ENCODE assay signal across 27 cellular contexts in genomic region chr6:3855866-3856265, GRCh38.
"Had no signal": no experiment of that assay in that cellular context is flagged by ENCODE, and none has a peak within 500 bp of the region (broad histone marks: within the 10 kb centered on the region; RNA-seq: fewer than 3 reads in every experiment).

No MANE protein-coding gene starts in this region.

- H3K36me3 Mint-ChIP-seq: type B pancreatic cell had no signal

- H3K27ac ChIP-seq: stomach, suprapubic skin, testis, tibial artery, tibial nerve, transverse colon, upper lobe of left lung, upper lobe of right lung, uterus, vagina had no signal

- H3K36me3 ChIP-seq: stomach, suprapubic skin, thyroid gland, tibial nerve, transverse colon, upper lobe of left lung, upper lobe of right lung, uterus, vagina had no signal

- H3K27me3 ChIP-seq: stomach, suprapubic skin, testis, thyroid gland, tibial artery, tibial nerve, transverse colon, upper lobe of left lung, upper lobe of right lung, uterus, vagina had no signal

- H3K4me3 ChIP-seq: stomach, suprapubic skin, testis, thyroid gland, tibial artery, tibial nerve, transverse colon, upper lobe of left lung, upper lobe of right lung, uterus, vagina had no signal

- H3K4me3 Mint-ChIP-seq: stimulated activated effector memory CD8-positive, alpha-beta T cell treated with anti-CD3 and anti-CD28 coated beads, Interleukin-12 subunit alpha, Interleukin-12 subunit beta, amount 100 ng/mL, for 72 hours; stimulated activated memory B cell treated with anti-CD40 and anti-IgM and Interleukin-4, amounts not matched to agents 10 μg/mL and 1 μg/mL and 100 μg/mL, for 72 hours; stimulated activated naive B cell treated with anti-CD40 and anti-IgM and Interleukin-4, amounts not matched to agents 10 μg/mL and 1 μg/mL and 100 μg/mL, for 72 hours; stimulated activated naive CD8-positive, alpha-beta T cell treated with anti-CD3 and anti-CD28 coated beads, Interleukin-15, amount 100 ng/mL, for 72 hours; stimulated activated naive CD8-positive, alpha-beta T cell treated with anti-CD3 and anti-CD28 coated beads, Interleukin-15, Interleukin-2, amounts not matched to agents 100 ng/mL and 50 ng/mL, for 24 hours; type B pancreatic cell had no signal

- H3K27me3 Mint-ChIP-seq: type B pancreatic cell had no signal

- ATAC-seq: stimulated activated effector memory CD8-positive, alpha-beta T cell treated with anti-CD3 and anti-CD28 coated beads, Interleukin-12 subunit alpha, Interleukin-12 subunit beta, amount 100 ng/mL, for 72 hours; stimulated activated memory B cell treated with anti-CD40 and anti-IgM and Interleukin-4, amounts not matched to agents 10 μg/mL and 1 μg/mL and 100 μg/mL, for 72 hours; stimulated activated naive B cell treated with anti-CD40 and anti-IgM and Interleukin-4, amounts not matched to agents 10 μg/mL and 1 μg/mL and 100 μg/mL, for 72 hours; stimulated activated naive CD8-positive, alpha-beta T cell treated with anti-CD3 and anti-CD28 coated beads, Interleukin-15, amount 100 ng/mL, for 72 hours; stimulated activated naive CD8-positive, alpha-beta T cell treated with anti-CD3 and anti-CD28 coated beads, Interleukin-15, Interleukin-2, amounts not matched to agents 100 U/mL and 50 U/mL, for 24 hours; upper lobe of right lung had no signal

- H3K9me3 ChIP-seq: stomach, suprapubic skin, testis, thyroid gland, transverse colon, upper lobe of left lung, upper lobe of right lung, uterus, vagina had no signal

- H3K4me1 ChIP-seq: suprapubic skin, testis, upper lobe of left lung, upper lobe of right lung, uterus, vagina had no signal

- H3K27ac Mint-ChIP-seq: stimulated activated effector memory CD8-positive, alpha-beta T cell treated with anti-CD3 and anti-CD28 coated beads, Interleukin-12 subunit alpha, Interleukin-12 subunit beta, amount 100 ng/mL, for 72 hours; stimulated activated memory B cell treated with anti-CD40 and anti-IgM and Interleukin-4, amounts not matched to agents 10 μg/mL and 1 μg/mL and 100 μg/mL, for 72 hours; stimulated activated naive B cell treated with anti-CD40 and anti-IgM and Interleukin-4, amounts not matched to agents 10 μg/mL and 1 μg/mL and 100 μg/mL, for 72 hours; stimulated activated naive CD8-positive, alpha-beta T cell treated with anti-CD3 and anti-CD28 coated beads, Interleukin-15, amount 100 ng/mL, for 72 hours; stimulated activated naive CD8-positive, alpha-beta T cell treated with anti-CD3 and anti-CD28 coated beads, Interleukin-15, Interleukin-2, amounts not matched to agents 100 ng/mL and 50 ng/mL, for 24 hours; type B pancreatic cell had no signal

- DNase-seq: stimulated activated CD4-positive, alpha-beta T cell treated with anti-CD3 and anti-CD28 coated beads, Interleukin-2, amount 100 ng/mL, for 48 hours; stimulated activated CD4-positive, alpha-beta T cell treated with anti-CD3 and anti-CD28 coated beads, Interleukin-4, amount 100 ng/mL, for 1 hour; stimulated activated CD4-positive, alpha-beta T cell treated with anti-CD3 and anti-CD28 coated beads, Interleukin-4, amount 100 ng/mL, for 24 hours; stimulated activated CD4-positive, alpha-beta T cell treated with anti-CD3 and anti-CD28 coated beads, Interleukin-4, amount 100 ng/mL, for 4 hours; stimulated activated CD8-positive, alpha-beta memory T cell treated with anti-CD3 and anti-CD28 coated beads, Interleukin-4, amount 100 ng/mL, for 48 hours; stimulated activated naive B cell treated with anti-CD40 and anti-IgM and Interleukin-4, amounts not matched to agents 10 μg/mL and 1 μg/mL and 100 μg/mL, for 72 hours; stimulated activated naive CD4-positive, alpha-beta T cell; stimulated activated naive CD4-positive, alpha-beta T cell treated with Interleukin-2 at 50 U/mL for 16 hours; stimulated activated naive CD8-positive, alpha-beta T cell treated with anti-CD3 and anti-CD28 coated beads, Interleukin-15, amount 100 ng/mL, for 72 hours; stimulated activated naive CD8-positive, alpha-beta T cell treated with anti-CD3 and anti-CD28 coated beads, Interleukin-15, Interleukin-2, amounts not matched to agents 100 U/mL and 50 U/mL, for 24 hours; stomach; substantia nigra; testis; tibial artery; transverse colon; trophoblast cell; upper lobe of left lung; upper lobe of right lung; uterus had no signal
